In genomic region chr19:29764322-29764721, GRCh38 we compare ENCODE assay signal across 19 cellular contexts.
"Had no signal": no experiment of that assay in that cellular context is flagged by ENCODE, and none has a peak within 500 bp of the region (broad histone marks: within the 10 kb centered on the region; RNA-seq: fewer than 3 reads in every experiment).

No MANE protein-coding gene starts in this region.

- H3K4me3 ChIP-seq: K562 had no signal

- H3K4me2 ChIP-seq: KMS-11 had no signal

- ATAC-seq: K562 had no signal

- DNase-seq: Kasumi-1, MM.1S, NCI-H1092 treated with DMSO at 0.1 percent for 48 hours, NCI-H1436, NCI-H187, NCI-H2029, NCI-H2081 treated with DMSO at 0.1 percent for 48 hours, NCI-H2171, NCI-H226, NCI-H446, NCI-H510A, NCI-H524 treated with DMSO at 0.1 percent for 48 hours, NCI-H69, NCI-H774, RPMI8226, SHP77 had no signal

- H3K9ac ChIP-seq: KMS-11 had no signal

- H3K27ac ChIP-seq: KMS-11 had no signal

- FAIRE-seq: K562, RCC 7860 had no signal
